Comparison of ENCODE assay signal across 15 cellular contexts in genomic region chr2:28995765-28996164, GRCh38. TPM values are rescaled to one million over a fixed set of nuclear protein-coding genes. Genes with fewer than 3 reads are reported as not detected.
A peak's percentile ranks its signal among the peaks of the same experiment; 100 is the strongest.
DNase-seq lines count a peak whose midpoint lies in the region; ATAC-seq, FAIRE-seq and TF ChIP-seq lines count a peak whose summit lies in the region.
"Had no signal": no experiment of that assay in that cellular context is flagged by ENCODE, and none has a peak within 500 bp of the region (broad histone marks: within the 10 kb centered on the region; RNA-seq: fewer than 3 reads in every experiment).

No MANE protein-coding gene starts in this region.

- H2AK5ac ChIP-seq in IMR-90 (ENCODE audit: low read depth, low read length): 0 out of 2 replicates have a peak overlapping the region, but pooled peaks have one; percentile 1

- H3K9me1 ChIP-seq in IMR-90 (ENCODE audit: insufficient read depth, low read length): 0 out of 2 replicates have a peak, but pooled peaks cover 3% of the 10 kb centered on the region

- no peaks in the 10 kb centered on the region for H3K36me3 Mint-ChIP-seq in stimulated activated effector memory CD8-positive, alpha-beta T cell treated with anti-CD3 and anti-CD28 coated beads, Interleukin-12 subunit alpha, Interleukin-12 subunit beta, amount 100 ng/mL, for 72 hours
- H3K36me3 Mint-ChIP-seq: CD4-positive, alpha-beta memory T cell had no signal

- 94% methylated on average over 2 of the region's 4 CpGs; no CpG with 5 or more reads in 1 of the 2 experiments for WGBS in IMR-90 (ENCODE audit: extremely low coverage in 2 of 2, insufficient read length in 1 of 2), 2 experiments

- H3K79me1 ChIP-seq in IMR-90 (ENCODE audit: low read depth in 1 of 2, low read length in 2 of 2): no peaks in the 10 kb centered on the region

- no peak overlapping the region for H2BK15ac ChIP-seq in IMR-90 (ENCODE audit: low read depth, low read length)

- H3K9me3 ChIP-seq in IMR-90 (ENCODE audit: control insufficient read depth, insufficient read depth, low read length): no peaks in the 10 kb centered on the region
- no peaks in the 10 kb centered on the region for H3K9me3 ChIP-seq in vagina

- no peaks in the 10 kb centered on the region for H4K20me1 ChIP-seq in IMR-90 (ENCODE audit: insufficient read depth, low read length)

- in situ Hi-C loops in IMR-90 (cut with MboI; ENCODE audit: low sequenced_read_pairs): no loop called here

- H3K4me3 ChIP-seq in IMR-90 (ENCODE audit: insufficient read depth, low read depth, low read length) (no peak overlapping the region), bronchial epithelial cell (ENCODE audit: low read depth, low read length) (no peak overlapping the region), vagina (no peak overlapping the region)

- H3K4me2 ChIP-seq in IMR-90 (ENCODE audit: low read depth, low read length): no peak overlapping the region

- FAIRE-seq in bronchial epithelial cell (lab: Jason Lieb, UNC): peak; percentile 43
- FAIRE-seq: A204.1, GM12891 had no signal

- H2BK5ac ChIP-seq in IMR-90 (ENCODE audit: low read depth, low read length, poor library complexity, severe bottlenecking): no peak overlapping the region

- H2BK20ac ChIP-seq in IMR-90 (ENCODE audit: low read depth, low read length): no peak overlapping the region

- no peak overlapping the region for H2AFZ ChIP-seq in IMR-90 (replicated peaks; ENCODE audit: low read length, poor library complexity)

- intact Hi-C loops in IMR-90 (cut with micrococcal nuclease): no loop called here
- intact Hi-C loops in vagina (cut with DNase I): no loop called here

- TF ChIP-seq CTCF in IMR-90 (conservative IDR thresholded peaks at IDR 0.05; ENCODE audit: low read depth, low read length) (no peak), bronchial epithelial cell (IDR thresholded peaks at IDR 0.05; ENCODE audit: insufficient read depth, low read length, severe bottlenecking) (no peak), foreskin keratinocyte (conservative IDR thresholded peaks at IDR 0.05) (no peak), omental fat pad (IDR thresholded peaks at IDR 0.05) (no peak), vagina (IDR thresholded peaks at IDR 0.05) (no peak)

- H3K18ac ChIP-seq in IMR-90 (ENCODE audit: low read depth, low read length): no peak overlapping the region

- H4K8ac ChIP-seq in IMR-90 (ENCODE audit: low read depth in 2 of 2, low read length in 2 of 2): no peak overlapping the region

- ATAC-seq in IMR-90 (ENCODE audit: low read depth): no peak
- ATAC-seq in foreskin keratinocyte: peak; percentile 62
- ATAC-seq in stimulated activated effector memory CD8-positive, alpha-beta T cell treated with anti-CD3 and anti-CD28 coated beads, Interleukin-12 subunit alpha, Interleukin-12 subunit beta, amount 100 ng/mL, for 72 hours: no peak
- ATAC-seq in omental fat pad (ENCODE audit: low FRiP score): no peak

- H3K27me3 ChIP-seq in IMR-90 (ENCODE audit: control insufficient read depth, insufficient read depth, low read length) (no peaks in the 10 kb centered on the region), bronchial epithelial cell (ENCODE audit: control insufficient read depth, insufficient read depth, low read length) (no peaks in the 10 kb centered on the region), foreskin keratinocyte (peaks cover 3% of the 10 kb centered on the region), vagina (no peaks in the 10 kb centered on the region)

- no peaks in the 10 kb centered on the region for H3K36me3 ChIP-seq in IMR-90 (ENCODE audit: control insufficient read depth, insufficient read depth, low read length)
- no peaks in the 10 kb centered on the region for H3K36me3 ChIP-seq in bronchial epithelial cell (ENCODE audit: control insufficient read depth, insufficient read depth, low read length)
- no peaks in the 10 kb centered on the region for H3K36me3 ChIP-seq in vagina

- H3K14ac ChIP-seq in IMR-90 (replicated peaks; ENCODE audit: low read depth, low read length): no peak overlapping the region

- H3K4me3 Mint-ChIP-seq in stimulated activated effector memory CD8-positive, alpha-beta T cell treated with anti-CD3 and anti-CD28 coated beads, Interleukin-12 subunit alpha, Interleukin-12 subunit beta, amount 100 ng/mL, for 72 hours: no peak overlapping the region
- H3K4me3 Mint-ChIP-seq: B cell, H9 had no signal

- H3K9me3 Mint-ChIP-seq in stimulated activated effector memory CD8-positive, alpha-beta T cell treated with anti-CD3 and anti-CD28 coated beads, Interleukin-12 subunit alpha, Interleukin-12 subunit beta, amount 100 ng/mL, for 72 hours: no peaks in the 10 kb centered on the region
- H3K9me3 Mint-ChIP-seq: CD4-positive, alpha-beta memory T cell; H9 had no signal

- no peak overlapping the region for H3K4ac ChIP-seq in IMR-90 (ENCODE audit: low read depth, low read length)

- dilution Hi-C loops in IMR-90 (cut with HindIII; ENCODE audit: low sequenced_read_pairs, unreplicated experiment): no loop called here

- no peak overlapping the region for H2BK120ac ChIP-seq in IMR-90 (ENCODE audit: low read depth, low read length)

- peaks cover 9% of the 10 kb centered on the region for H3K4me1 ChIP-seq in IMR-90 (ENCODE audit: control insufficient read depth, insufficient read depth, low read length)
- no peaks in the 10 kb centered on the region for H3K4me1 ChIP-seq in foreskin keratinocyte
- peaks cover 20% of the 10 kb centered on the region for H3K4me1 ChIP-seq in vagina

- no peak overlapping the region for H3K9ac ChIP-seq in IMR-90 (ENCODE audit: low read depth, low read length)

- no peak overlapping the region for H4K5ac ChIP-seq in IMR-90 (ENCODE audit: low read depth, low read length)

- TF ChIP-seq POLR2A in IMR-90 (IDR thresholded peaks at IDR 0.05; ENCODE audit: low read depth, low read length) (no peak), vagina (IDR thresholded peaks at IDR 0.05) (no peak)

- POLR2A ChIA-PET in IMR-90 (lab: Charles Lee; ENCODE audit: unreplicated experiment): interaction anchor here (0.6 kb wide), 1 partner anchor 122 kb away, joined by 5 read pairs; no protein-coding TSS in a partner anchor

- peak overlapping the region; percentile 75 for H3K27ac Mint-ChIP-seq in stimulated activated effector memory CD8-positive, alpha-beta T cell treated with anti-CD3 and anti-CD28 coated beads, Interleukin-12 subunit alpha, Interleukin-12 subunit beta, amount 100 ng/mL, for 72 hours
- H3K27ac Mint-ChIP-seq: B cell, H9 had no signal

- CTCF ChIA-PET in IMR-90 (lab: Yijun Ruan, JAX): no interaction called here

- TF ChIP-seq RAD21 in IMR-90 (IDR thresholded peaks at IDR 0.05; ENCODE audit: low read length): no peak

- no peak overlapping the region for H3K56ac ChIP-seq in IMR-90 (ENCODE audit: extremely low read depth, insufficient read depth, low read length)

- no peak overlapping the region; the same call in 1 of the 2 replicates for H4K91ac ChIP-seq in IMR-90 (ENCODE audit: insufficient read depth, low read depth, low read length)

- no peak overlapping the region for H3K23ac ChIP-seq in IMR-90 (ENCODE audit: low read depth, low read length)

- H3K27ac ChIP-seq in IMR-90 (ENCODE audit: insufficient read depth, low read length): no peak overlapping the region
- H3K27ac ChIP-seq in foreskin keratinocyte: no peak overlapping the region
- H3K27ac ChIP-seq in vagina: no peak overlapping the region

- peaks cover 37% of the 10 kb centered on the region for H3K4me1 Mint-ChIP-seq in stimulated activated effector memory CD8-positive, alpha-beta T cell treated with anti-CD3 and anti-CD28 coated beads, Interleukin-12 subunit alpha, Interleukin-12 subunit beta, amount 100 ng/mL, for 72 hours

- H2AK9ac ChIP-seq in IMR-90 (replicated peaks; ENCODE audit: low read depth, low read length, poor library complexity): no peak overlapping the region

- DNase-seq in IMR-90: no peak
- DNase-seq in bronchial epithelial cell (ENCODE audit: low read depth): peak; percentile 40
- peak in 1 of 2 donors; percentile 39 for DNase-seq in foreskin keratinocyte
- DNase-seq in stimulated activated effector memory CD8-positive, alpha-beta T cell treated with anti-CD3 and anti-CD28 coated beads, Interleukin-12 subunit alpha, Interleukin-12 subunit beta, amount 100 ng/mL, for 72 hours (ENCODE audit: low spot score in 2 of 2): no peak
- no peak for DNase-seq in omental fat pad (ENCODE audit: low spot score)
- no peak for DNase-seq in vagina (ENCODE audit: extremely low spot score in 2 of 2)
- no peak for DNase-seq in NCI-H2107 treated with DMSO at 0.1 percent for 48 hours (lab: John Stamatoyannopoulos, UW; ENCODE audit: unreplicated experiment)
- DNase-seq: C1 segment of cervical spinal cord; CD4-positive, alpha-beta memory T cell; DMS79; GOT3; H9 had no signal

- BruUV-seq in IMR-90 (replicated peaks; lab: Mats Ljungman, UMichigan): no TSS peak

TF ChIP-seq in IMR-90, 13 proteins besides CTCF, POLR2A, EP300 and RAD21 (continues in another document):
- TF ChIP-seq NFE2L2 (IDR thresholded peaks at IDR 0.05; ENCODE audit: low read depth, low read length) (no peak), FOS (IDR thresholded peaks at IDR 0.05; ENCODE audit: low read depth, low read length) (no peak), ELK1 (IDR thresholded peaks at IDR 0.05; ENCODE audit: borderline replicate concordance, low read depth, low read length) (no peak), MXI1 (IDR thresholded peaks at IDR 0.05; ENCODE audit: borderline replicate concordance, low read depth, low read length) (no peak), CEBPB (IDR thresholded peaks at IDR 0.05; ENCODE audit: low read depth, low read length) (no peak), SMC3 (IDR thresholded peaks at IDR 0.05; ENCODE audit: low read depth, low read length) (no peak), MAFK (IDR thresholded peaks at IDR 0.05; ENCODE audit: low read depth, low read length) (no peak)

RNA-seq across cellular contexts. Expression of gene TOGARAM2, which starts 14.7 kb away (rescaled TPM):
- total RNA-seq in IMR-90 (2012; rRNA removed) (under 0.01 and 0.28 TPM in 2 replicates), bronchial epithelial cell (under 0.01 TPM in 1 of 2 replicates, not detected in the other), foreskin keratinocyte (0.24 and 0.28 TPM in 2 replicates), omental fat pad (10 to 100 TPM in 1 of 4 donors, 1 to 10 TPM in 1, under 1 TPM in 2; 0.19 to 10.4 (median 0.96) TPM), vagina (under 0.01 TPM)
- polyA plus RNA-seq in IMR-90 (2012; rRNA removed) (0.32 and 0.38 TPM in 2 replicates), foreskin keratinocyte (0.06 and 0.10 TPM in 2 replicates)
- polyA plus RNA-seq in IMR-90 (2012; cell fraction: cytosol; rRNA removed): 0.21 and 0.29 TPM in 2 replicates
- polyA plus RNA-seq in IMR-90 (2012; cell fraction: nucleus; rRNA removed; ENCODE audit: low replicate concordance): 2.2 and 2.7 TPM in 2 replicates
